Comparison of ENCODE assay signal across 26 cellular contexts in the genomic region with DNA sequence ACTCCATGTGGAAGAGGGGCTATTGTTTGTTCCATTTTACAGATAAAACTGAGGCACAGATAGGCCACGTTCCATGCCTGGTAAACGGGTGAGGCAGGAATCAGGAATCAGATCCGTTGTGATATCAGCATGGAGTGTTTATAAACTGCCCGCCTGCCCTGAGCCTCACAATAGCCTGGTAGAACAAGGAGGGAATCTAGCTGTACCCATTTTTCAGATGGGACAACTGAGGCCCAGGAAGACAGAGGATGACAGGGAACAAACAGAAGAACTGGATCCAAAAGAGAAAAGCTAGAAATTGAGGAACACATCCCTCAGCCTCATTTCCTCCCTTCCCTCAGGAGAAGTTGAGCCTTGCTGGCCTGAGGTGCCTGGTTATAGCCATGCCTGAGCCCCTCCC. TPM values are rescaled to one million over a fixed set of nuclear protein-coding genes. Genes with fewer than 3 reads are reported as not detected.
DNase-seq lines count a peak whose midpoint lies in the region; ATAC-seq, FAIRE-seq and TF ChIP-seq lines count a peak whose summit lies in the region.
"Had no signal": no experiment of that assay in that cellular context is flagged by ENCODE, and none has a peak within 500 bp of the region (broad histone marks: within the 10 kb centered on the region; RNA-seq: fewer than 3 reads in every experiment).

No MANE protein-coding gene starts in this region.

- FAIRE-seq in HepG2 (lab: Jason Lieb, UNC) (no peak), K562 (lab: Jason Lieb, UNC) (no peak)
- FAIRE-seq: A549, HTR-8/SVneo, RCC 7860 had no signal

- H3K27ac ChIP-seq in HepG2 (ENCODE audit: extremely low read length, insufficient read depth, low read length) (no peak overlapping the region), right lobe of liver (no peak overlapping the region), K562 (ENCODE audit: extremely low read depth, low read depth, low read length) (no peak overlapping the region), lower lobe of right lung (peak overlapping the region; percentile 61), testis (no peak overlapping the region)
- H3K27ac ChIP-seq: KMS-11, SJCRH30 had no signal

- ATAC-seq in HepG2 (no peak), right lobe of liver (no peak), K562 (no peak), lower lobe of right lung (no peak)
- ATAC-seq: activated CD4-positive, CD25-positive, alpha-beta regulatory T cell treated with anti-CD3 and anti-CD28 coated beads, Interleukin-2, amount 50 U/mL, for 24 hours; activated naive CD4-positive, alpha-beta T cell treated with anti-CD3 and anti-CD28 coated beads, Interleukin-2, amount 50 U/mL, for 72 hours; stimulated activated naive CD8-positive, alpha-beta T cell treated with anti-CD3 and anti-CD28 coated beads, Interleukin-15, Interleukin-2, amounts not matched to agents 100 U/mL and 50 U/mL, for 24 hours had no signal

- H3K9ac ChIP-seq in HepG2 (ENCODE audit: insufficient read depth, low read depth, low read length) (no peak overlapping the region), K562 (ENCODE audit: insufficient read depth in 1 of 2, low read depth in 2 of 2, low read length in 2 of 2) (no peak overlapping the region)
- H3K9ac ChIP-seq: KMS-11 had no signal

- no peaks in the 10 kb centered on the region for H3K27me3 ChIP-seq in HepG2 (ENCODE audit: control insufficient read depth in 1 of 2, insufficient read depth in 2 of 2, low read length in 2 of 2)
- no peaks in the 10 kb centered on the region for H3K27me3 ChIP-seq in right lobe of liver
- H3K27me3 ChIP-seq in K562 (ENCODE audit: control insufficient read depth in 2 of 2, insufficient read depth in 2 of 2, low read length in 2 of 2) = no peaks in the 10 kb centered on the region
- no peaks in the 10 kb centered on the region for H3K27me3 ChIP-seq in lower lobe of right lung (ENCODE audit: low read depth)
- no peaks in the 10 kb centered on the region for H3K27me3 ChIP-seq in testis
- H3K27me3 ChIP-seq: SJCRH30, thyroid gland had no signal

- POLR2A ChIA-PET in HepG2 (lab: Yijun Ruan, JAX) (interaction anchor here (1.1 kb wide), 1 partner anchor 87 kb away, joined by 3 read pairs; no protein-coding TSS in a partner anchor), K562 (lab: Yijun Ruan, JAX) (interaction anchor here (0.7 to 0.9 kb wide), 4 partner anchors 9 to 80 kb away, joined by 3 to 4 read pairs (median 3); a partner anchor contains a TSS)

- BruUV-seq in HepG2 (replicated peaks; lab: Mats Ljungman, UMichigan) (TSS peak; percentile 18), K562 (replicated peaks; lab: Mats Ljungman, UMichigan) (no TSS peak)

- WGBS in HepG2 (ENCODE audit: low lambda C conversion rate) = 100% methylated on average over 4 of the region's 4 CpGs
- 60% methylated on average over 2 of the region's 4 CpGs for WGBS in right lobe of liver (ENCODE audit: insufficient coverage, low coverage, low lambda C conversion rate, missing lambda C conversion rate)
- WGBS in K562 (ENCODE audit: insufficient coverage, low coverage, missing lambda C conversion rate) = 35% methylated on average over 4 of the region's 4 CpGs
- WGBS in testis, 2 donors = 73 to 81% methylated on average over 3 to 4 of the region's 4 CpGs

- CTCF ChIA-PET in HepG2 (lab: Yijun Ruan, JAX; ENCODE audit: low intra/inter-chr PET ratio, low total read pairs) (no interaction called here), K562 (lab: Yijun Ruan, JAX; ENCODE audit: low intra/inter-chr PET ratio) (no interaction called here)

- H2AFZ ChIP-seq in HepG2 (ENCODE audit: low read length) (no peak overlapping the region), K562 (ENCODE audit: low read depth, low read length) (no peak overlapping the region)

- H3K4me1 ChIP-seq in HepG2 (ENCODE audit: insufficient read depth, low read length) (peaks cover 83% of the 10 kb centered on the region), right lobe of liver (peaks cover 0 to 39% (median 9%) of the 10 kb centered on the region in 4 donors), K562 (replicated peaks in 1 of 2; ENCODE audit: control insufficient read depth in 2 of 2, insufficient read depth in 2 of 2, low read length in 2 of 2) (peaks cover 15 to 18% of the 10 kb centered on the region in 2 experiments), lower lobe of right lung (peaks cover 22% of the 10 kb centered on the region), testis (peaks cover 27% of the 10 kb centered on the region)
- H3K4me1 ChIP-seq: A549 had no signal

- TF ChIP-seq POLR2A in HepG2 (IDR thresholded peaks at IDR 0.05; ENCODE audit: insufficient read depth in 1 of 2, low read depth in 2 of 2, low read length in 2 of 2) (no peak), right lobe of liver (IDR thresholded peaks at IDR 0.05) (no peak), K562 (conservative IDR thresholded peaks at IDR 0.05) (no peak), testis (IDR thresholded peaks at IDR 0.05) (no peak)

- H3K4me2 ChIP-seq in HepG2 (ENCODE audit: low read depth, low read length) = no peak overlapping the region
- no peak overlapping the region for H3K4me2 ChIP-seq in K562 (ENCODE audit: insufficient read depth, low read length)
- H3K4me2 ChIP-seq: A549, KMS-11 had no signal

- H3K4me3 ChIP-seq in HepG2 (replicated peaks in 1 of 3; ENCODE audit: insufficient read depth in 1 of 3, low read depth in 2 of 3, low read length in 3 of 3) = no peak overlapping the region
- no peak overlapping the region for H3K4me3 ChIP-seq in right lobe of liver
- H3K4me3 ChIP-seq in K562 = no peak overlapping the region
- H3K4me3 ChIP-seq in lower lobe of right lung = no peak overlapping the region
- H3K4me3 ChIP-seq in testis = no peak overlapping the region
- H3K4me3 ChIP-seq: A549, SJCRH30, thyroid gland had no signal

- no peak for DNase-seq in HepG2 (ENCODE audit: low spot score)
- no peak for DNase-seq in right lobe of liver
- DNase-seq in K562 (ENCODE audit: extremely low read depth in 1 of 4, low spot score in 3 of 4) = no peak
- DNase-seq in lower lobe of right lung = no peak
- no peak for DNase-seq in NCI-H226
- no peak for DNase-seq in COLO668 (lab: John Stamatoyannopoulos, UW; ENCODE audit: unreplicated experiment)
- no peak for DNase-seq in testis
- DNase-seq in D341Med (ENCODE audit: low spot score) = no peak
- DNase-seq: activated CD4-positive, alpha-beta memory T cell treated with anti-CD3 and anti-CD28 coated beads for 36 hours; activated CD8-positive, alpha-beta memory T cell treated with anti-CD3 and anti-CD28 coated beads, Interleukin-2, amount 50 U/mL, for 48 hours; aorta; Caco-2; DMS79 treated with DMSO at 0.1 percent for 48 hours; HCEC 1CT; NCI-H1436 treated with DMSO at 0.1 percent for 48 hours; NCI-H774; SJCRH30; stimulated activated naive CD8-positive, alpha-beta T cell treated with anti-CD3 and anti-CD28 coated beads, Interleukin-15, Interleukin-2, amounts not matched to agents 100 U/mL and 50 U/mL, for 24 hours; T-cell; thyroid gland had no signal

- H3K79me2 ChIP-seq in HepG2 (ENCODE audit: insufficient read depth, low read length) (peaks cover 28% of the 10 kb centered on the region), K562 (ENCODE audit: control insufficient read depth, insufficient read depth, low read length) (no peaks in the 10 kb centered on the region)

- TF ChIP-seq EP300 in HepG2 (IDR thresholded peaks at IDR 0.05; ENCODE audit: low read depth in 2 of 2, low read length in 2 of 2) = no peak
- no peak for TF ChIP-seq EP300 in HepG2 (CRISPR knock-in tag; IDR thresholded peaks at IDR 0.05; ENCODE audit: borderline replicate concordance)
- TF ChIP-seq EP300 in K562 (IDR thresholded peaks at IDR 0.05; ENCODE audit: low read length) = no peak

- TF ChIP-seq CTCF in HepG2 (CRISPR knock-in tag; IDR thresholded peaks at IDR 0.05) (no peak), right lobe of liver (IDR thresholded peaks at IDR 0.05) (no peak), K562 (IDR thresholded peaks at IDR 0.05 in 2 of 3, conservative IDR thresholded peaks at IDR 0.05 in 1 of 3; ENCODE audit: insufficient read depth in 2 of 3, low read depth in 1 of 3, low read length in 3 of 3) (no peak), lower lobe of right lung (IDR thresholded peaks at IDR 0.05) (no peak), testis (IDR thresholded peaks at IDR 0.05) (no peak)

- peaks cover 8 to 27% of the 10 kb centered on the region in 2 experiments for H3K36me3 ChIP-seq in HepG2 (replicated peaks in 1 of 2; ENCODE audit: control insufficient read depth in 1 of 2, insufficient read depth in 2 of 2, low read length in 2 of 2)
- H3K36me3 ChIP-seq in right lobe of liver = no peaks in the 10 kb centered on the region
- no peaks in the 10 kb centered on the region for H3K36me3 ChIP-seq in K562 (ENCODE audit: control insufficient read depth, insufficient read depth, low read length)
- H3K36me3 ChIP-seq in lower lobe of right lung = no peaks in the 10 kb centered on the region
- no peaks in the 10 kb centered on the region for H3K36me3 ChIP-seq in testis (ENCODE audit: low read depth, missing control alignments)
- H3K36me3 ChIP-seq: SJCRH30, thyroid gland had no signal

- H4K20me1 ChIP-seq in HepG2 (ENCODE audit: insufficient read depth, low read length) (no peaks in the 10 kb centered on the region), K562 (replicated peaks; ENCODE audit: control insufficient read depth, insufficient read depth, low read length) (no peaks in the 10 kb centered on the region)

- intact Hi-C loops in HepG2 (cut with micrococcal nuclease; ENCODE audit: unreplicated experiment) (loop anchor here (2.0 kb wide), 1 partner anchor 33 kb away; a partner anchor contains a TSS), right lobe of liver (cut with DNase I) (no loop called here), K562 (cut with micrococcal nuclease) (loop anchor here (5.0 kb wide), 1 partner anchor 84 kb away; no protein-coding TSS in a partner anchor), lower lobe of right lung (cut with DNase I) (no loop called here), testis (cut with DNase I; ENCODE audit: low total_unique reads) (no loop called here)

- in situ Hi-C loops in HepG2 (cut with HindIII; ENCODE audit: extremely low pct_ligation_motif_present, low pct_unique_long_range_greater_than_20kb) = no loop called here
- in situ Hi-C loops in K562 (cut with MboI) = no loop called here

- TF ChIP-seq RAD21 in HepG2 (CRISPR knock-in tag; IDR thresholded peaks at IDR 0.05) (no peak), K562 (CRISPR knock-in tag; conservative IDR thresholded peaks at IDR 0.05 in 1 of 2, IDR thresholded peaks at IDR 0.05 in 1 of 2) (no peak)

- no peaks in the 10 kb centered on the region for H3K9me1 ChIP-seq in K562 (ENCODE audit: control insufficient read depth, insufficient read depth, low read length)

- H3K9me3 ChIP-seq in HepG2 (ENCODE audit: low read length) (no peaks in the 10 kb centered on the region), right lobe of liver (no peaks in the 10 kb centered on the region), K562 (replicated peaks; ENCODE audit: control insufficient read depth, insufficient read depth, low read depth, low read length) (peaks cover 20% of the 10 kb centered on the region), lower lobe of right lung (peaks cover 5% of the 10 kb centered on the region), testis (no peaks in the 10 kb centered on the region)
- H3K9me3 ChIP-seq: SJCRH30, thyroid gland had no signal

RNA-seq across cellular contexts. Expression of a gene that starts 32.5 kb away (rescaled TPM):
- 47.4 and 83.5 TPM in 2 replicates for total RNA-seq in HepG2 (2016; rRNA removed; fragmentation: Illumina TruSeq; extraction: Trizol)
- total RNA-seq in HepG2 (2016; cell fraction: cytosol; rRNA removed; fragmentation: Illumina TruSeq; extraction: Trizol; ENCODE audit: low read depth) = 54.7 and 67.0 TPM in 2 replicates
- 42.9 and 82.5 TPM in 2 replicates for total RNA-seq in HepG2 (2016; cell fraction: insoluble cytoplasmic fraction; rRNA removed; fragmentation: Illumina TruSeq; extraction: Trizol)
- 68.0 and 79.4 TPM in 2 replicates for total RNA-seq in HepG2 (2016; cell fraction: membrane; rRNA removed; fragmentation: Illumina TruSeq; extraction: Trizol)
- 76.2 and 78.4 TPM in 2 replicates for total RNA-seq in HepG2 (2016; cell fraction: nucleus; rRNA removed; fragmentation: Illumina TruSeq; extraction: Trizol)
- 74.7 and 97.6 TPM in 2 replicates for polyA plus RNA-seq in HepG2 (2011; rRNA removed)
- polyA plus RNA-seq in HepG2 (2011; cell fraction: cytosol; rRNA removed) = 78.3 and 82.4 TPM in 2 replicates
- 83.2 and 92.3 TPM in 2 replicates for polyA plus RNA-seq in HepG2 (2011; cell fraction: nucleus; rRNA removed)
- polyA plus RNA-seq in HepG2 (2012) = 34.1 and 40.8 TPM in 2 replicates
- 47.5 and 59.8 TPM in 2 replicates for polyA plus RNA-seq in HepG2 (2016; cell fraction: cytosol; fragmentation: Illumina TruSeq; extraction: Trizol; ENCODE audit: low read depth)
- polyA plus RNA-seq in HepG2 (2016; cell fraction: insoluble cytoplasmic fraction; fragmentation: Illumina TruSeq; extraction: Trizol; ENCODE audit: low read depth) = 44.2 and 45.5 TPM in 2 replicates
- polyA plus RNA-seq in HepG2 (2016; cell fraction: membrane; fragmentation: Illumina TruSeq; extraction: Trizol; ENCODE audit: low read depth) = 53.9 and 57.1 TPM in 2 replicates
- 122 and 128 TPM in 2 replicates for polyA plus RNA-seq in HepG2 (2016; cell fraction: nucleus; fragmentation: Illumina TruSeq; extraction: Trizol; ENCODE audit: insufficient read depth, low read depth)
- 0.19 and 131 TPM in 2 replicates for polyA minus RNA-seq in HepG2 (2011; rRNA and poly(A)+ RNA removed; ENCODE audit: low replicate concordance)
- polyA minus RNA-seq in HepG2 (2011; cell fraction: cytosol; rRNA and poly(A)+ RNA removed) = 24.3 and 31.5 TPM in 2 replicates
- 20.2 and 23.6 TPM in 2 replicates for polyA minus RNA-seq in HepG2 (2011; cell fraction: nucleus; rRNA and poly(A)+ RNA removed)
- 10 to 100 TPM; 38.6 to 75.4 (median 58.3) TPM for total RNA-seq in right lobe of liver
- total RNA-seq in K562 (2011; cell fraction: chromatin; rRNA removed; ENCODE audit: low replicate concordance) = 5.9 and 13.8 TPM in 2 replicates
- total RNA-seq in K562 (2011; cell fraction: nucleolus; rRNA removed) = 7.5 and 9.3 TPM in 2 replicates
- 6.3 and 10.6 TPM in 2 replicates for total RNA-seq in K562 (2011; cell fraction: nucleoplasm; rRNA removed)
- total RNA-seq in K562 (2014; rRNA removed) = 3.8 and 5.2 TPM in 2 replicates
- 1.1 and 1.4 TPM in 2 replicates for total RNA-seq in K562 (2014; rRNA removed; fragmentation: Illumina TruSeq; extraction: Trizol)
- total RNA-seq in K562 (2015; rRNA removed; fragmentation: Illumina TruSeq; extraction: Trizol) = 2.0 and 2.8 TPM in 2 replicates
- total RNA-seq in K562 (2021) = 3.7 and 3.8 TPM in 2 replicates
- 4.4 and 7.4 TPM in 2 replicates for polyA plus RNA-seq in K562 (2011; rRNA removed)
- polyA plus RNA-seq in K562 (2011; cell fraction: cytosol; rRNA removed) = 9.3 and 12.9 TPM in 2 replicates
- 9.5 and 10.7 TPM in 2 replicates for polyA plus RNA-seq in K562 (2011; cell fraction: nucleus; rRNA removed)
- 1.4 and 6.1 TPM in 2 replicates for polyA plus RNA-seq in K562 (2012)
- polyA plus RNA-seq in K562 (2014; fragmentation: Illumina TruSeq; extraction: Trizol) = 1.3 and 3.1 TPM in 2 replicates
- polyA plus RNA-seq in K562 (2014; fragmentation: Nextera tagmentation; extraction: Ambion mirVana) = under 1 TPM in 1 of 2 experiments, not detected in 1; 0.14 TPM
- 4.3 and 5.6 TPM in 2 replicates for polyA plus RNA-seq in K562 (2014; rRNA removed)
- 3.0 and 5.3 TPM in 2 replicates for polyA minus RNA-seq in K562 (2011; rRNA and poly(A)+ RNA removed)
- 3.1 and 5.9 TPM in 2 replicates for polyA minus RNA-seq in K562 (2011; cell fraction: cytosol; rRNA and poly(A)+ RNA removed)
- polyA minus RNA-seq in K562 (2011; cell fraction: nucleus; rRNA and poly(A)+ RNA removed) = 2.7 and 4.4 TPM in 2 replicates
- 60.6 TPM for total RNA-seq in lower lobe of right lung
- total RNA-seq in testis = 100 to 1,000 TPM in 1 of 2 donors, 10 to 100 TPM in 1; 68.6 to 105 TPM
- polyA plus RNA-seq in testis (ENCODE audit: insufficient read depth, low read depth, low replicate concordance) = 35.2 TPM

Comparison
In these comparisons a context has a peak if more than half of its experiments do, and no peak if none do; other contexts are left out.
1. intact Hi-C loops: an anchor here in HepG2 (2.0 kb wide) and K562 (5.0 kb wide); none called in right lobe of liver, lower lobe of right lung and testis.